In genomic region chr16:67277294-67277998, GRCh38 we compare ENCODE assay signal across 8 cellular contexts. TPM values are rescaled to one million over a fixed set of nuclear protein-coding genes. Genes with fewer than 3 reads are reported as not detected.
A peak's percentile ranks its signal among the peaks of the same experiment; 100 is the strongest.
DNase-seq lines count a peak whose midpoint lies in the region; ATAC-seq and TF ChIP-seq lines count a peak whose summit lies in the region.

No MANE protein-coding gene starts in this region.

- H3K27me3 ChIP-seq in RWPE2 (ENCODE audit: insufficient read depth, poor library complexity, severe bottlenecking), result no peaks in the 10 kb centered on the region

- no peaks in the 10 kb centered on the region for H3K9me3 ChIP-seq in RWPE2 (ENCODE audit: severe bottlenecking)

- TF ChIP-seq CTCF in RWPE2 (IDR thresholded peaks at IDR 0.05; ENCODE audit: poor library complexity, severe bottlenecking), result no peak

- peaks cover 21% of the 10 kb centered on the region for H3K4me1 ChIP-seq in RWPE2 (ENCODE audit: insufficient read depth, poor library complexity, severe bottlenecking)

- H3K4me3 ChIP-seq in RWPE2 (ENCODE audit: severe bottlenecking), result peak overlapping the region; percentile 80

- DNase-seq in GOT3 (lab: John Stamatoyannopoulos, UW), result peak; percentile 80
- DNase-seq in RWPE2 (ENCODE audit: low spot score), result peak; percentile 94
- DNase-seq in erythroblast (lab: John Stamatoyannopoulos, UW), result peak; percentile 41 to 65
- DNase-seq in renal cortical epithelial cell (ENCODE audit: low read depth), result peak; percentile 98
- no peak for DNase-seq in activated effector memory CD4-positive, alpha-beta T cell treated with Interleukin-2 at 50 U/mL for 16 hours
- DNase-seq in inferior parietal cortex (ENCODE audit: extremely low spot score), result no peak

- peak; percentile 78 for ATAC-seq in RWPE2 (ENCODE audit: low read depth)
- no peak for ATAC-seq in HG03159 (IDR thresholded peaks at IDR 0.05; ENCODE audit: unreplicated experiment)
- no peak for ATAC-seq in HG03378 (IDR thresholded peaks at IDR 0.05; ENCODE audit: unreplicated experiment)

- H3K27ac ChIP-seq in RWPE2 (ENCODE audit: poor library complexity, severe bottlenecking), result peak overlapping the region; percentile 95

- TF ChIP-seq POLR2A in erythroblast (IDR thresholded peaks at IDR 0.05; ENCODE audit: low read length), result peak; percentile 67

- H3K36me3 ChIP-seq in RWPE2 (ENCODE audit: low read depth), result peaks cover 39% of the 10 kb centered on the region

RNA-seq across cellular contexts. Expression of gene PLEKHG4, which starts 1.9 kb away (rescaled TPM):
- 13.9 and 18.5 TPM in 2 replicates for total RNA-seq in renal cortical epithelial cell

RNA-seq across cellular contexts. Expression of gene SLC9A5, which starts 28.7 kb away (rescaled TPM):
- 0.60 and 0.69 TPM in 2 replicates for total RNA-seq in renal cortical epithelial cell

RNA-seq across cellular contexts. Expression of gene FHOD1, which starts 30.2 kb away (rescaled TPM):
- total RNA-seq in renal cortical epithelial cell, result 5.4 and 20.5 TPM in 2 replicates

RNA-seq across cellular contexts. Expression of gene KCTD19, which starts 49.1 kb away (rescaled TPM):
- total RNA-seq in renal cortical epithelial cell, result 0.25 TPM in 1 of 2 replicates, not detected in the other

RNA-seq across cellular contexts. Expression of gene LRRC36, which starts 49.2 kb away (rescaled TPM):
- 1.6 TPM in 1 of 2 replicates, not detected in the other for total RNA-seq in renal cortical epithelial cell

Comparison
In these comparisons a context has a peak if more than half of its experiments do, and no peak if none do; other contexts are left out.
1. DNase-seq: peak in GOT3 (single experiment), RWPE2 (single experiment), erythroblast (2 of 2) and renal cortical epithelial cell (single experiment); none in activated effector memory CD4-positive, alpha-beta T cell treated with Interleukin-2 at 50 U/mL for 16 hours (single experiment) and inferior parietal cortex (single experiment).